Comparison of ENCODE assay signal across 8 cellular contexts in the genomic region with DNA sequence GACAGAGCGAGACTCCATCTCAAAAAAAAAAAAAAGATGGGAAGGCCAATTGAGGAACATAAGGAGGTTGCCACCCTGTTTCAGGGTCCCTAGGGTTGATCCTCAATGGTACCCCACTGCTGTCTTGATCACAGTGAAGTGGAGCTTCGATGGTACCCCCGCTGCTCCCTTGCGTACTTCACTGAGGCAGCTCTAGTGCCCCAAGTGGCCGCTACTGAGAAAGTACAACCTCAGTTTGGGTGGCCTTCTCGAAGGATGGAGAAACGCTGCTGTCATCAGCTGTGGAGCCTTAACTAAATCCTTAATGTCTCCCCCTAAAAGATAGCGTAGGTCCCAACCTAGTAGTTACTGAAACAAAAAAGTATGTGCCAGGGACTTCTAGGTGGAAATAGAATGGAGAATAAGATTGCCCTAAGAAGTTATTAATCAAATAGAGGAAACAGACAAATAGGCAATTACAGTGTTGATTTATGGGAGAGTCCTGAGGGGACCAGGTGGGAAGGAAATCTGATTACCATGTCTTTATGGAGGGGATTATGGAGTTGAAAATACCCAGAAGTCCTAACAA. TPM values are rescaled to one million over a fixed set of nuclear protein-coding genes. Genes with fewer than 3 reads are reported as not detected.
DNase-seq lines count a peak whose midpoint lies in the region; ATAC-seq and TF ChIP-seq lines count a peak whose summit lies in the region.

No MANE protein-coding gene starts in this region.

- peak; percentile 62 for ATAC-seq in HG03342 (IDR thresholded peaks at IDR 0.05; ENCODE audit: unreplicated experiment)

- DNase-seq in GM03348 (ENCODE audit: low spot score) = peak; percentile 71
- peak; percentile 7 for DNase-seq in SKM-1 treated with dmso at 0.1 percent for 144 hours (lab: John Stamatoyannopoulos, UW; ENCODE audit: unreplicated experiment)
- peak; percentile 38 for DNase-seq in astrocyte of the spinal cord (ENCODE audit: low read depth, low spot score)
- peak; percentile 48 for DNase-seq in inferior parietal cortex (ENCODE audit: extremely low spot score)
- DNase-seq in stimulated activated CD4-positive, alpha-beta T cell treated with anti-CD3 and anti-CD28 coated beads, Interleukin-4, amount 100 ng/mL, for 1 hour = peak; percentile 60
- no peak for DNase-seq in colonic mucosa
- no peak for DNase-seq in occipital lobe (lab: John Stamatoyannopoulos, UW)

- no peaks in the 10 kb centered on the region for H3K27me3 ChIP-seq in colonic mucosa

- no peak overlapping the region for H3K9ac ChIP-seq in colonic mucosa (ENCODE audit: low read depth in 2 of 2, low read length in 2 of 2)

- H3K9me3 ChIP-seq in colonic mucosa = no peaks in the 10 kb centered on the region

- no peak overlapping the region for H3K27ac ChIP-seq in colonic mucosa

- intact Hi-C loops in colonic mucosa (cut with DNase I) = no loop called here

- no peaks in the 10 kb centered on the region for H3K36me3 ChIP-seq in colonic mucosa

- no peak overlapping the region for H3K4me3 ChIP-seq in astrocyte of the spinal cord (ENCODE audit: low read depth, low read length)
- no peak overlapping the region for H3K4me3 ChIP-seq in colonic mucosa

- H3K4me1 ChIP-seq in colonic mucosa = no peaks in the 10 kb centered on the region

- in situ Hi-C loops in astrocyte of the spinal cord (cut with HindIII; ENCODE audit: low sequenced_read_pairs) = no loop called here

- TF ChIP-seq CTCF in astrocyte of the spinal cord (IDR thresholded peaks at IDR 0.05; ENCODE audit: low read depth, low read length) (peak; percentile 83), colonic mucosa (IDR thresholded peaks at IDR 0.05) (no peak)

RNA-seq across cellular contexts. Expression of a gene that starts 6.3 kb away (rescaled TPM):
- total RNA-seq in colonic mucosa (10 to 100 TPM; 34.3 to 41.1 TPM), occipital lobe (11.7 TPM)

RNA-seq across cellular contexts. Expression of a gene that starts 6.9 kb away (rescaled TPM):
- total RNA-seq in colonic mucosa = 1 to 10 TPM in 1 of 2 donors, under 1 TPM in 1; 0.69 to 2.7 TPM
- 0.47 TPM for total RNA-seq in occipital lobe

RNA-seq across cellular contexts. Expression of a gene that starts 39.4 kb away (rescaled TPM):
- total RNA-seq in colonic mucosa (1 to 10 TPM in 1 of 2 donors, under 1 TPM in 1; 0.67 to 1.0 TPM), occipital lobe (not detected)

RNA-seq across cellular contexts. Expression of a gene that starts 46.5 kb away (rescaled TPM):
- over 10,000 TPM; 17,917 to 26,785 TPM for total RNA-seq in colonic mucosa
- total RNA-seq in occipital lobe = 159,856 TPM

RNA-seq across cellular contexts. Expression of a gene that starts 46.8 kb away (rescaled TPM):
- 10 to 100 TPM; 19.4 to 38.3 TPM for total RNA-seq in colonic mucosa
- total RNA-seq in occipital lobe = 10.5 TPM

Comparison
In these comparisons a context has a peak if more than half of its experiments do, and no peak if none do; other contexts are left out.
1. DNase-seq: peak in GM03348 (single experiment), SKM-1 treated with dmso at 0.1 percent for 144 hours (single experiment), astrocyte of the spinal cord (single experiment), inferior parietal cortex (single experiment) and stimulated activated CD4-positive, alpha-beta T cell treated with anti-CD3 and anti-CD28 coated beads, Interleukin-4, amount 100 ng/mL, for 1 hour (single experiment); none in colonic mucosa (single experiment) and occipital lobe (single experiment).